Comparison of ENCODE assay signal across 12 cellular contexts in the genomic region with DNA sequence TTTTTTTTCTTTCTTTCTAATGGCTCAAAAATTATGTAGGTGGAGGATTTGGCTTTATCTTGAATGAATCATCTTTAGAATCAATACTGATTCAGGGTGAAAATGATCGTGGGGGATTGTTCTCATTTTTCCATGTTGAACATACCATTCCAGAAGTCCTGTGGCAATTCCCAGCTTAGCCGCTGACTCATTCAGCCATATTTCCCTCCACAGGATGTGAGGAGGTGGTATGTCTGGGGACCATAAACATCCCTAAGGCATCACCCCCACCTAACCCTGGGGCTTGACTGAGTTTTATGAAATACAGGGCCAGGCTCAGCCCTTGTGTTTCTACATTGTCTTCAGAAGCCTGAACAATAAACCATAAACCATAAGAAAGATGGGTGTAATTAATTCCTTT.
DNase-seq lines count a peak whose midpoint lies in the region; ATAC-seq and TF ChIP-seq lines count a peak whose summit lies in the region.
"Had no signal": no experiment of that assay in that cellular context is flagged by ENCODE, and none has a peak within 500 bp of the region (broad histone marks: within the 10 kb centered on the region; RNA-seq: fewer than 3 reads in every experiment).

No MANE protein-coding gene starts in this region.

- H3K4me1 ChIP-seq in thyroid gland, result no peaks in the 10 kb centered on the region

- WGBS in thyroid gland, 2 donors, result 77 to 86% methylated on average over 2 of the region's 2 CpGs

- H3K27me3 ChIP-seq in thyroid gland, result no peaks in the 10 kb centered on the region

- no peaks in the 10 kb centered on the region for H3K9me3 ChIP-seq in thyroid gland

- TF ChIP-seq CTCF in fibroblast of mammary gland (conservative IDR thresholded peaks at IDR 0.05; ENCODE audit: control insufficient read depth, insufficient read depth, low read depth, low read length) (no peak), thyroid gland (IDR thresholded peaks at IDR 0.05) (no peak)

- in situ Hi-C loops in SK-MEL-5 (cut with HindIII; ENCODE audit: low pct_unique_long_range_greater_than_20kb, low sequenced_read_pairs), result no loop called here

- TF ChIP-seq POLR2A in thyroid gland (IDR thresholded peaks at IDR 0.05), result no peak

- intact Hi-C loops in thyroid gland (cut with DNase I), result no loop called here

- no peak for ATAC-seq in GM21528 (IDR thresholded peaks at IDR 0.05; ENCODE audit: low FRiP score, unreplicated experiment)
- ATAC-seq in HG03342 (IDR thresholded peaks at IDR 0.05; ENCODE audit: unreplicated experiment), result no peak
- no peak for ATAC-seq in HG03025 (IDR thresholded peaks at IDR 0.05; ENCODE audit: low FRiP score, unreplicated experiment)
- ATAC-seq: activated T-helper 17 cell treated with anti-CD3 and anti-CD28 coated beads, Interleukin-2, amount 50 U/mL, for 72 hours; naive thymus-derived CD4-positive, alpha-beta T cell; stimulated activated naive CD8-positive, alpha-beta T cell treated with anti-CD3 and anti-CD28 coated beads, Interleukin-15, Interleukin-2, amounts not matched to agents 100 U/mL and 50 U/mL, for 24 hours had no signal

- H3K4me3 ChIP-seq in fibroblast of mammary gland (ENCODE audit: control insufficient read depth, low read depth, low read length), result no peak overlapping the region
- no peak overlapping the region for H3K4me3 ChIP-seq in skeletal muscle cell (ENCODE audit: low read depth, low read length)
- no peak overlapping the region for H3K4me3 ChIP-seq in thyroid gland (replicated peaks in 1 of 3)
- H3K4me3 ChIP-seq: PC-9 had no signal

- no peaks in the 10 kb centered on the region for H3K36me3 ChIP-seq in thyroid gland

- DNase-seq in ELR (ENCODE audit: low read depth), result peak; percentile 98
- DNase-seq in SK-MEL-5 (ENCODE audit: low read depth, low spot score), result peak; percentile 16
- peak; percentile 100 for DNase-seq in fibroblast of mammary gland (ENCODE audit: low read depth)
- peak; percentile 100 for DNase-seq in skeletal muscle cell (ENCODE audit: low read depth)
- DNase-seq in thyroid gland, result no peak
- DNase-seq: naive thymus-derived CD4-positive, alpha-beta T cell; stimulated activated naive CD8-positive, alpha-beta T cell treated with anti-CD3 and anti-CD28 coated beads, Interleukin-15, Interleukin-2, amounts not matched to agents 100 U/mL and 50 U/mL, for 24 hours had no signal

- no peak overlapping the region for H3K27ac ChIP-seq in thyroid gland

Comparison
In these comparisons a context has a peak if more than half of its experiments do, and no peak if none do; other contexts are left out.
1. DNase-seq: peak in ELR (single experiment), SK-MEL-5 (single experiment), fibroblast of mammary gland (single experiment) and skeletal muscle cell (single experiment); none in thyroid gland (0 of 2).